1 cellular context compared by ENCODE assay signal in genomic region chr17:8965394-8966168, GRCh38.
TF ChIP-seq lines count a peak whose summit lies in the region.

Gene PIK3R5 (minus strand): TSS chr17:8965707. CDS start chr17:8911494, 54,213 bp downstream.

TF ChIP-seq in GM12878, 131 proteins besides CTCF, POLR2A, EP300 and RAD21 (continued from another document):
- no peak for TF ChIP-seq SIN3A (IDR thresholded peaks at IDR 0.05; ENCODE audit: low read depth, low read length)
- TF ChIP-seq IRF5 (IDR thresholded peaks at IDR 0.05; ENCODE audit: borderline replicate concordance): no peak
- TF ChIP-seq ZNF217 (IDR thresholded peaks at IDR 0.05): no peak
- no peak for TF ChIP-seq KLF5 (IDR thresholded peaks at IDR 0.05; ENCODE audit: partially characterized antibody)
